Comparison of ENCODE assay signal across 8 cellular contexts in the genomic region with DNA sequence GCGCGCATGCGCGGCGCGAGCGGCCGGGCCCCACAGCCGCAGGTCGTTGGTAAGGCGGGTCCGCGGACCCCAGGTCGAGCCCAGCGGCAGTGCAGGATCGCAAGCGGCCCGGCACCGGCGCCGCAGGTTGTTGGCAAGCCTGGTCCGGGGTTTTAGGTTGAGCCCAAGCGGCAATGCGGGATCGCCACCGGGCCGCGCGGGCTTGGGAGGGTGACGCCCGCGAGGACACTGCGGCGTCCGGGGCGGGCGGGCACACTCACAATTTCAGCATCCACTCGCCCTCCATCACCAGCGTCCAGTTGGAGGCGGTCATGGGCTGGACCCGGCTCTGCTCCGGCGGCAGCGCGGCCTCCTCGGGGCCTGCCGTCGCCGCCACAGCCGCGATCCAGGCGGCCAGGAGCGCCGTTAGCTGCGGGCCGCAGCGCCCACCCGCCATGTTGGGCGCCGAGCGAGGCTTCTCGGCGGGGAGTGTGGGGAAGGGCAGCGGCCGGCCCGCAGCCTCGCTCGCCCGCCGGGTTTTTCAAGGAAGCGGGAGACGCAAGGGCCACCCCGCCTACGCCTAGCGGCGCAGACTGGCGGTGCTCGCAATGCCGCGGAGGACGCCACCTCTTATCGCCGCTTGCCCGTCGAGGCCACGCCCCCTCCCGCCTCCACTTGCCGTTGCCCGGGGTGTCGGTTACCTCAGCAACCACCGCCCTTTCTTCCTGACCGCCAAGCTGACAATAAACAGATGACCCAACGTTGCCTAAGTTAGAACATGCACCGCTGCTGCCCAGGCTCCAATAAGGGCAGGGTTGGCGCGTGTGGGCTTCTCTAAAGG. TPM values are rescaled to one million over a fixed set of nuclear protein-coding genes. Genes with fewer than 3 reads are reported as not detected.
DNase-seq lines count a peak whose midpoint lies in the region; ATAC-seq and TF ChIP-seq lines count a peak whose summit lies in the region.

A gene with protein sequence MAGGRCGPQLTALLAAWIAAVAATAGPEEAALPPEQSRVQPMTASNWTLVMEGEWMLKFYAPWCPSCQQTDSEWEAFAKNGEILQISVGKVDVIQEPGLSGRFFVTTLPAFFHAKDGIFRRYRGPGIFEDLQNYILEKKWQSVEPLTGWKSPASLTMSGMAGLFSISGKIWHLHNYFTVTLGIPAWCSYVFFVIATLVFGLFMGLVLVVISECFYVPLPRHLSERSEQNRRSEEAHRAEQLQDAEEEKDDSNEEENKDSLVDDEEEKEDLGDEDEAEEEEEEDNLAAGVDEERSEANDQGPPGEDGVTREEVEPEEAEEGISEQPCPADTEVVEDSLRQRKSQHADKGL (minus strand): TSS at position 584 of the 820 bp plus-strand sequence. CDS start 148 bp downstream, at position 436.

- H3K4me1 Mint-ChIP-seq in activated CD4-positive, alpha-beta T cell treated with anti-CD3 and anti-CD28 coated beads for 36 hours: peaks cover 24% of the 10 kb centered on the region

- peak within 1 kb of the TSS; percentile 75 for H3K27ac Mint-ChIP-seq in activated CD4-positive, alpha-beta T cell treated with anti-CD3 and anti-CD28 coated beads for 36 hours

- peak within 1 kb of the TSS; percentile 81 for H3K4me3 ChIP-seq in choroid plexus epithelial cell (ENCODE audit: low read depth, low read length)

- H3K4me3 Mint-ChIP-seq in activated CD4-positive, alpha-beta T cell treated with anti-CD3 and anti-CD28 coated beads for 36 hours: peak within 1 kb of the TSS; percentile 85

- H3K36me3 Mint-ChIP-seq in activated CD4-positive, alpha-beta T cell treated with anti-CD3 and anti-CD28 coated beads for 36 hours (ENCODE audit: low read depth): no peaks in the 10 kb centered on the region

- CTCF ChIA-PET in activated CD4-positive, alpha-beta T cell treated with anti-CD3 and anti-CD28 coated beads for 36 hours (lab: Charles Lee): interaction anchor here (4.8 kb wide), 1 partner anchor 25 kb away, joined by 17 read pairs; no protein-coding TSS in a partner anchor

- intact Hi-C loops in activated CD4-positive, alpha-beta T cell treated with anti-CD3 and anti-CD28 coated beads for 36 hours (cut with DNase I, micrococcal nuclease): loop anchor here in 1 of 2 experiments (2.0 to 5.0 kb wide), 2 partner anchors 113 to 193 kb away; a partner anchor contains a TSS

- H3K9me3 Mint-ChIP-seq in activated CD4-positive, alpha-beta T cell treated with anti-CD3 and anti-CD28 coated beads for 36 hours (ENCODE audit: low read depth): no peaks in the 10 kb centered on the region

- DNase-seq in Ammon's horn (ENCODE audit: low spot score): peak; percentile 98
- DNase-seq in NCI-H446 treated with DMSO at 0.1 percent for 48 hours (lab: John Stamatoyannopoulos, UW): peak; percentile 92
- DNase-seq in activated CD4-positive, alpha-beta T cell treated with anti-CD3 and anti-CD28 coated beads for 36 hours: peak; percentile 94
- peak; percentile 96 for DNase-seq in choroid plexus epithelial cell (ENCODE audit: low read depth)
- peak; percentile 97 for DNase-seq in kidney tubule cell (ENCODE audit: low spot score)
- peak; percentile 73 to 91 (median 83) for DNase-seq in stimulated activated CD4-positive, alpha-beta T cell treated with anti-CD3 and anti-CD28 coated beads, Interleukin-1b, Interleukin-23, amount 100 ng/mL, for 24 hours (ENCODE audit: low read depth in 4 of 4, low spot score in 1 of 4)

- POLR2A ChIA-PET in activated CD4-positive, alpha-beta T cell treated with anti-CD3 and anti-CD28 coated beads for 36 hours (lab: Charles Lee): no interaction called here

- TF ChIP-seq CTCF in choroid plexus epithelial cell (conservative IDR thresholded peaks at IDR 0.05; ENCODE audit: low read depth, low read length): peak; percentile 24

- ATAC-seq in GM19043 (IDR thresholded peaks at IDR 0.05; ENCODE audit: low read depth, unreplicated experiment) (peak; percentile 77), HG03378 (IDR thresholded peaks at IDR 0.05; ENCODE audit: unreplicated experiment) (peak; percentile 80)
- ATAC-seq in activated CD4-positive, alpha-beta T cell treated with anti-CD3 and anti-CD28 coated beads for 36 hours: peak; percentile 84

- H3K27me3 Mint-ChIP-seq in activated CD4-positive, alpha-beta T cell treated with anti-CD3 and anti-CD28 coated beads for 36 hours: no peaks in the 10 kb centered on the region

RNA-seq across cellular contexts. Expression of the gene that starts here (rescaled TPM):
- 10 to 100 TPM; 19.2 to 25.9 TPM for total RNA-seq in activated CD4-positive, alpha-beta T cell treated with anti-CD3 and anti-CD28 coated beads for 36 hours

Comparison
In these comparisons a context has a peak if more than half of its experiments do, and no peak if none do; other contexts are left out.
1. Peak in every context shown above with its lines: DNase-seq, ATAC-seq and H3K4me3 ChIP-seq.